ENCODE assay signal across 8 cellular contexts in genomic region chr10:91251430-91252056, GRCh38. TPM values are rescaled to one million over a fixed set of nuclear protein-coding genes. Genes with fewer than 3 reads are reported as not detected.
DNase-seq lines count a peak whose midpoint lies in the region; ATAC-seq and TF ChIP-seq lines count a peak whose summit lies in the region.

No MANE protein-coding gene starts in this region.

- H3K4me3 ChIP-seq in fibroblast of mammary gland (ENCODE audit: control insufficient read depth, low read depth, low read length): no peak overlapping the region
- no peak overlapping the region for H3K4me3 ChIP-seq in neural cell (ENCODE audit: low read length)
- no peak overlapping the region for H3K4me3 ChIP-seq in tibial nerve

- intact Hi-C loops in posterior vena cava (cut with DNase I): loop anchor here (5.0 to 10.0 kb wide), 2 partner anchors 334 to 337 kb away; no protein-coding TSS in a partner anchor

- no peak overlapping the region for H3K4me2 ChIP-seq in neural cell (ENCODE audit: low read length)

- DNase-seq in ELR (ENCODE audit: low read depth) (peak; percentile 71), NOMO-1 treated with DMSO at 0.1 percent for 48 hours (lab: John Stamatoyannopoulos, UW; ENCODE audit: unreplicated experiment) (peak; percentile 49), activated T-cell treated with anti-CD3 and anti-CD28 coated beads for 48 hours (ENCODE audit: low read depth) (peak; percentile 7), fibroblast of mammary gland (ENCODE audit: low read depth) (peak; percentile 66), tibial nerve (ENCODE audit: low spot score in 2 of 2) (peak; percentile 23 to 71), posterior vena cava (ENCODE audit: low spot score) (no peak)

- no peaks in the 10 kb centered on the region for H3K27me3 ChIP-seq in neural cell (ENCODE audit: insufficient read depth, low read depth, low read length)
- H3K27me3 ChIP-seq in tibial nerve: no peaks in the 10 kb centered on the region

- peaks cover 0 to 14% (median 3%) of the 10 kb centered on the region in 4 donors for H3K4me1 ChIP-seq in tibial nerve

- H3K36me3 ChIP-seq in neural cell (ENCODE audit: insufficient read depth, low read length): no peaks in the 10 kb centered on the region
- H3K36me3 ChIP-seq in tibial nerve: peaks cover 0 to 31% (median 7%) of the 10 kb centered on the region in 3 donors

- no peak overlapping the region for H3K27ac ChIP-seq in neural cell (ENCODE audit: low read length)
- no peak overlapping the region for H3K27ac ChIP-seq in tibial nerve

- TF ChIP-seq POLR2A in tibial nerve (IDR thresholded peaks at IDR 0.05): no peak

- H3K9ac ChIP-seq in neural cell (ENCODE audit: low read length): no peak overlapping the region

- no peak overlapping the region for H2AFZ ChIP-seq in neural cell (ENCODE audit: low read depth, low read length)

- TF ChIP-seq RAD21 in neural cell (conservative IDR thresholded peaks at IDR 0.05): peak; percentile 97

- no peaks in the 10 kb centered on the region for H4K20me1 ChIP-seq in neural cell (ENCODE audit: insufficient read depth)

- H3K9me2 ChIP-seq in neural cell (ENCODE audit: insufficient read depth, low read length): no peaks in the 10 kb centered on the region

- peak; percentile 96 for TF ChIP-seq CTCF in fibroblast of mammary gland (conservative IDR thresholded peaks at IDR 0.05; ENCODE audit: control insufficient read depth, insufficient read depth, low read depth, low read length)
- peak; percentile 93 for TF ChIP-seq CTCF in neural cell (IDR thresholded peaks at IDR 0.05; ENCODE audit: poor library complexity, severe bottlenecking)
- TF ChIP-seq CTCF in tibial nerve (IDR thresholded peaks at IDR 0.05): peak; percentile 80 to 91 (median 87)

- peak; percentile 59 for ATAC-seq in HG03280 (IDR thresholded peaks at IDR 0.05; ENCODE audit: unreplicated experiment)

- H3F3A ChIP-seq in neural cell (ENCODE audit: insufficient read depth, low read length, poor library complexity, severe bottlenecking): no peaks in the 10 kb centered on the region

- no peaks in the 10 kb centered on the region for H3K79me2 ChIP-seq in neural cell (replicated peaks; ENCODE audit: insufficient read depth, low read length)

- H3K9me3 ChIP-seq in neural cell (ENCODE audit: low read length): no peaks in the 10 kb centered on the region
- H3K9me3 ChIP-seq in tibial nerve: no peaks in the 10 kb centered on the region

- TF ChIP-seq EP300 in neural cell (conservative IDR thresholded peaks at IDR 0.05; ENCODE audit: poor library complexity, severe bottlenecking): no peak
- peak in 1 of 2 donors; percentile 33 for TF ChIP-seq EP300 in tibial nerve (IDR thresholded peaks at IDR 0.05)

TF ChIP-seq in neural cell, 6 proteins besides CTCF, POLR2A, EP300 and RAD21:
- TF ChIP-seq POLR2AphosphoS5 (IDR thresholded peaks at IDR 0.05) (no peak), TAF1 (IDR thresholded peaks at IDR 0.05; ENCODE audit: low read depth) (no peak), EZH2 (IDR thresholded peaks at IDR 0.05; ENCODE audit: borderline replicate concordance, insufficient read depth, low read length, poor library complexity, severe bottlenecking) (no peak), MXI1 (conservative IDR thresholded peaks at IDR 0.05; ENCODE audit: poor library complexity, severe bottlenecking) (no peak), SMC3 (conservative IDR thresholded peaks at IDR 0.05; ENCODE audit: poor library complexity) (peak; percentile 99), REST (IDR thresholded peaks at IDR 0.05; ENCODE audit: borderline replicate concordance) (no peak)

RNA-seq across cellular contexts. Expression of gene PCGF5, which starts 31.1 kb away (rescaled TPM):
- 4.6 and 5.6 TPM in 2 replicates for polyA plus RNA-seq in neural cell
- polyA minus RNA-seq in neural cell: 18.3 and 23.8 TPM in 2 replicates
- total RNA-seq in tibial nerve (10 to 100 TPM; 29.6 to 59.9 (median 41.4) TPM), posterior vena cava (100 to 1,000 TPM in 1 of 2 donors, 10 to 100 TPM in 1; 60.6 to 100 TPM)
